1 cellular context compared by ENCODE assay signal in the genomic region with DNA sequence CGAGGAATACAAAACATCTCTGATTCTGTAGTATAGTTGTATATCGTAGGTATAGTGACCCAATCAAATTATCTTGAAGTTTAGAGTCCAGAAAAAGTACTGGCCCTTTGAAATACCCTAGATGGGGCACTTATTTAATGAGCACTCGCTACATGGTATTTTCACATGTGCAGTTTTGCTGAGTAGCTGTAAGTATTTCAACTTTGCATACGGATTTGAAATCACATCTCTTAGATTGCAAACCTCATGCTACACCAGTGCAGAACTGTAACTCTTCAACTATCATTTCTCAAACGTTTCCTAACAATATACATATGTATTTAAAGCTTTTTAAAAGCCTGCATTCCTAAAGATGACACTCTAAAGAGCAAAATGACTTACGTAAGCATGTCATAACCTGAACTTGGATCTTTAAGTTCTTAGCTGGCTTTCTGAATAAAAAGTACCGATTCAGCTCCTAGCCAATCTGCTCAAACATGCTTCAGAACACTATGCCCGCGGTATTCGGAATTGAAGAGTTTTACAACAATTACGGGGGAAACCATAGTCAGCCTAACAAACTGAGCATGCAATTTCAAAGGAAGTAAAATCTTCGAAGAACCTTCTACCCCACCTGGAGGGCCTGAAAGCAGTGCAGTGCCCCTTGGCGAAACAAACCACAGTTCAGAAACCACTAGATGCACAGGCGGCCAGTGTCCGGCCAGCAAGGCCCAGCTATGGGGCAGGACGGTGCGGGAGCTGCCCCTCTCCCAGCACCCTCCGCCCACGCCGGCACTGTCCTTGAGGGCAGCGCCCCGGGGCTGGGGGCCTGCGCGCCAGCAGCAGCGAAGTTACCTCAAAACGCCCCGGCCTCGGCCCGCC.
TF ChIP-seq lines count a peak whose summit lies in the region.

No MANE protein-coding gene starts in this region.

TF ChIP-seq in K562, 482 proteins besides CTCF, POLR2A, EP300 and RAD21 (continues in another document):
- TF ChIP-seq E2F4 (CRISPR knock-in tag; IDR thresholded peaks at IDR 0.05; ENCODE audit: low read depth): no peak
- peak; percentile 29; the same call in 1 of the 2 replicates for TF ChIP-seq KAT7 (CRISPR knock-in tag; IDR thresholded peaks at IDR 0.05; ENCODE audit: borderline replicate concordance)
- TF ChIP-seq UBTF (IDR thresholded peaks at IDR 0.05; ENCODE audit: borderline replicate concordance in 1 of 2, low read depth in 2 of 2, low read length in 2 of 2): 0 out of 4 replicates have a peak, but pooled peaks of 1 of the 2 experiments have one; percentile 43
- TF ChIP-seq PML (IDR thresholded peaks at IDR 0.05; ENCODE audit: low read length): no peak
- TF ChIP-seq ATF4 (CRISPR knock-in tag; IDR thresholded peaks at IDR 0.05): no peak
- TF ChIP-seq CSDE1 (IDR thresholded peaks at IDR 0.05): 0 out of 4 replicates have a peak, but pooled peaks of 1 of the 2 experiments have one; percentile 12
- 0 out of 2 replicates have a peak, but pooled peaks have one; percentile 31 for TF ChIP-seq SREBF2 (CRISPR knock-in tag; IDR thresholded peaks at IDR 0.05)
- no peak for TF ChIP-seq HNRNPL (IDR thresholded peaks at IDR 0.05; ENCODE audit: low read depth, low read length)
- TF ChIP-seq, protein P1, sequence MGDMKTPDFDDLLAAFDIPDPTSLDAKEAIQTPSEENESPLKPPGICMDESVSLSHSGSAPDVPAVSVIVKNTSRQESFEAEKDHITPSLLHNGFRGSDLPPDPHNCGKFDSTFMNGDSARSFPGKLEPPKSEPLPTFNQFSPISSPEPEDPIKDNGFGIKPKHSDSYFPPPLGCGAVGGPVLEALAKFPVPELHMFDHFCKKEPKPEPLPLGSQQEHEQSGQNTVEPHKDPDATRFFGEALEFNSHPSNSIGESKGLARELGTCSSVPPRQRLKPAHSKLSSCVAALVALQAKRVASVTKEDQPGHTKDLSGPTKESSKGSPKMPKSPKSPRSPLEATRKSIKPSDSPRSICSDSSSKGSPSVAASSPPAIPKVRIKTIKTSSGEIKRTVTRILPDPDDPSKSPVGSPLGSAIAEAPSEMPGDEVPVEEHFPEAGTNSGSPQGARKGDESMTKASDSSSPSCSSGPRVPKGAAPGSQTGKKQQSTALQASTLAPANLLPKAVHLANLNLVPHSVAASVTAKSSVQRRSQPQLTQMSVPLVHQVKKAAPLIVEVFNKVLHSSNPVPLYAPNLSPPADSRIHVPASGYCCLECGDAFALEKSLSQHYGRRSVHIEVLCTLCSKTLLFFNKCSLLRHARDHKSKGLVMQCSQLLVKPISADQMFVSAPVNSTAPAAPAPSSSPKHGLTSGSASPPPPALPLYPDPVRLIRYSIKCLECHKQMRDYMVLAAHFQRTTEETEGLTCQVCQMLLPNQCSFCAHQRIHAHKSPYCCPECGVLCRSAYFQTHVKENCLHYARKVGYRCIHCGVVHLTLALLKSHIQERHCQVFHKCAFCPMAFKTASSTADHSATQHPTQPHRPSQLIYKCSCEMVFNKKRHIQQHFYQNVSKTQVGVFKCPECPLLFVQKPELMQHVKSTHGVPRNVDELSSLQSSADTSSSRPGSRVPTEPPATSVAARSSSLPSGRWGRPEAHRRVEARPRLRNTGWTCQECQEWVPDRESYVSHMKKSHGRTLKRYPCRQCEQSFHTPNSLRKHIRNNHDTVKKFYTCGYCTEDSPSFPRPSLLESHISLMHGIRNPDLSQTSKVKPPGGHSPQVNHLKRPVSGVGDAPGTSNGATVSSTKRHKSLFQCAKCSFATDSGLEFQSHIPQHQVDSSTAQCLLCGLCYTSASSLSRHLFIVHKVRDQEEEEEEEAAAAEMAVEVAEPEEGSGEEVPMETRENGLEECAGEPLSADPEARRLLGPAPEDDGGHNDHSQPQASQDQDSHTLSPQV (IDR thresholded peaks at IDR 0.05): 0 out of 2 replicates have a peak, but pooled peaks have one; percentile 34
- TF ChIP-seq HDAC3 (IDR thresholded peaks at IDR 0.05; ENCODE audit: borderline replicate concordance, partially characterized antibody): no peak
- 0 out of 2 replicates have a peak, but pooled peaks have one; percentile 21 for TF ChIP-seq HDAC8 (tag; IDR thresholded peaks at IDR 0.05)
- TF ChIP-seq, protein P2, sequence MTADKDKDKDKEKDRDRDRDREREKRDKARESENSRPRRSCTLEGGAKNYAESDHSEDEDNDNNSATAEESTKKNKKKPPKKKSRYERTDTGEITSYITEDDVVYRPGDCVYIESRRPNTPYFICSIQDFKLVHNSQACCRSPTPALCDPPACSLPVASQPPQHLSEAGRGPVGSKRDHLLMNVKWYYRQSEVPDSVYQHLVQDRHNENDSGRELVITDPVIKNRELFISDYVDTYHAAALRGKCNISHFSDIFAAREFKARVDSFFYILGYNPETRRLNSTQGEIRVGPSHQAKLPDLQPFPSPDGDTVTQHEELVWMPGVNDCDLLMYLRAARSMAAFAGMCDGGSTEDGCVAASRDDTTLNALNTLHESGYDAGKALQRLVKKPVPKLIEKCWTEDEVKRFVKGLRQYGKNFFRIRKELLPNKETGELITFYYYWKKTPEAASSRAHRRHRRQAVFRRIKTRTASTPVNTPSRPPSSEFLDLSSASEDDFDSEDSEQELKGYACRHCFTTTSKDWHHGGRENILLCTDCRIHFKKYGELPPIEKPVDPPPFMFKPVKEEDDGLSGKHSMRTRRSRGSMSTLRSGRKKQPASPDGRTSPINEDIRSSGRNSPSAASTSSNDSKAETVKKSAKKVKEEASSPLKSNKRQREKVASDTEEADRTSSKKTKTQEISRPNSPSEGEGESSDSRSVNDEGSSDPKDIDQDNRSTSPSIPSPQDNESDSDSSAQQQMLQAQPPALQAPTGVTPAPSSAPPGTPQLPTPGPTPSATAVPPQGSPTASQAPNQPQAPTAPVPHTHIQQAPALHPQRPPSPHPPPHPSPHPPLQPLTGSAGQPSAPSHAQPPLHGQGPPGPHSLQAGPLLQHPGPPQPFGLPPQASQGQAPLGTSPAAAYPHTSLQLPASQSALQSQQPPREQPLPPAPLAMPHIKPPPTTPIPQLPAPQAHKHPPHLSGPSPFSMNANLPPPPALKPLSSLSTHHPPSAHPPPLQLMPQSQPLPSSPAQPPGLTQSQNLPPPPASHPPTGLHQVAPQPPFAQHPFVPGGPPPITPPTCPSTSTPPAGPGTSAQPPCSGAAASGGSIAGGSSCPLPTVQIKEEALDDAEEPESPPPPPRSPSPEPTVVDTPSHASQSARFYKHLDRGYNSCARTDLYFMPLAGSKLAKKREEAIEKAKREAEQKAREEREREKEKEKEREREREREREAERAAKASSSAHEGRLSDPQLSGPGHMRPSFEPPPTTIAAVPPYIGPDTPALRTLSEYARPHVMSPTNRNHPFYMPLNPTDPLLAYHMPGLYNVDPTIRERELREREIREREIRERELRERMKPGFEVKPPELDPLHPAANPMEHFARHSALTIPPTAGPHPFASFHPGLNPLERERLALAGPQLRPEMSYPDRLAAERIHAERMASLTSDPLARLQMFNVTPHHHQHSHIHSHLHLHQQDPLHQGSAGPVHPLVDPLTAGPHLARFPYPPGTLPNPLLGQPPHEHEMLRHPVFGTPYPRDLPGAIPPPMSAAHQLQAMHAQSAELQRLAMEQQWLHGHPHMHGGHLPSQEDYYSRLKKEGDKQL (CRISPR knock-in tag; IDR thresholded peaks at IDR 0.05; ENCODE audit: borderline replicate concordance): no peak
- peak; percentile 60 for TF ChIP-seq MAFG (tag; conservative IDR thresholded peaks at IDR 0.05)
- TF ChIP-seq KDM1A (IDR thresholded peaks at IDR 0.05): 0 out of 4 replicates have a peak, but pooled peaks of 1 of the 2 experiments have one; percentile 41
- TF ChIP-seq KDM5B (IDR thresholded peaks at IDR 0.05; ENCODE audit: insufficient replicate concordance, low read depth, low read length): peak; percentile 33
- peak; percentile 73 for TF ChIP-seq C11orf30 (IDR thresholded peaks at IDR 0.05; ENCODE audit: low read depth)
- peak; percentile 31; the same call in 1 of the 2 replicates for TF ChIP-seq THRA (IDR thresholded peaks at IDR 0.05)
- 0 out of 2 replicates have a peak, but pooled peaks have one; percentile 24 for TF ChIP-seq SMARCE1 (IDR thresholded peaks at IDR 0.05)
- peak; percentile 71 for TF ChIP-seq ZNF316 (IDR thresholded peaks at IDR 0.05)
- TF ChIP-seq TEAD4 (IDR thresholded peaks at IDR 0.05; ENCODE audit: low read length): peak; percentile 5
- no peak for TF ChIP-seq TEAD4 (CRISPR knock-in tag; IDR thresholded peaks at IDR 0.05; ENCODE audit: borderline replicate concordance)
- TF ChIP-seq KLF6 (CRISPR knock-in tag; IDR thresholded peaks at IDR 0.05; ENCODE audit: borderline replicate concordance): no peak
- TF ChIP-seq PURB (CRISPR knock-in tag; IDR thresholded peaks at IDR 0.05; ENCODE audit: low read depth): no peak
- no peak for TF ChIP-seq PRPF4 (IDR thresholded peaks at IDR 0.05; ENCODE audit: insufficient read depth, low read depth, low read length, poor library complexity, severe bottlenecking)
